11 cellular contexts compared by ENCODE assay signal in genomic region chr14:65318636-65319506, GRCh38.
DNase-seq lines count a peak whose midpoint lies in the region; ATAC-seq and TF ChIP-seq lines count a peak whose summit lies in the region.
"Had no signal": no experiment of that assay in that cellular context is flagged by ENCODE, and none has a peak within 500 bp of the region (broad histone marks: within the 10 kb centered on the region; RNA-seq: fewer than 3 reads in every experiment).

No MANE protein-coding gene starts in this region.

- DNase-seq in GM12865 (ENCODE audit: low read depth) (peak; percentile 86), T-helper 17 cell (no peak), ureter (ENCODE audit: low spot score) (no peak), heart left ventricle (no peak), HPDE6-E6E7 (ENCODE audit: extremely low spot score) (no peak)
- no peak for DNase-seq in activated naive CD4-positive, alpha-beta T cell treated with anti-CD3 and anti-CD28 coated beads, Interleukin-2, amount 50 U/mL, for 72 hours (ENCODE audit: low spot score in 2 of 2)
- DNase-seq: NCI-H446 treated with DMSO at 0.1 percent for 48 hours; stimulated activated CD4-positive, alpha-beta T cell treated with anti-CD3 and anti-CD28 coated beads, Interleukin-4, amount 100 ng/mL, for 24 hours had no signal

- H3K4me1 Mint-ChIP-seq in T-helper 17 cell, result peaks cover 11% of the 10 kb centered on the region
- H3K4me1 Mint-ChIP-seq: nephron had no signal

- intact Hi-C loops in heart left ventricle (cut with DNase I), result no loop called here

- no peaks in the 10 kb centered on the region for H3K36me3 ChIP-seq in heart left ventricle

- no peak for TF ChIP-seq POLR2A in heart left ventricle (IDR thresholded peaks at IDR 0.05)

- no peak overlapping the region for H3K27ac ChIP-seq in heart left ventricle

- H3K4me3 Mint-ChIP-seq in T-helper 17 cell, result no peak overlapping the region
- H3K4me3 Mint-ChIP-seq: nephron had no signal

- peaks cover 0 to 5% (median 0%) of the 10 kb centered on the region in 12 donors for H3K4me1 ChIP-seq in heart left ventricle

- peaks cover 2% of the 10 kb centered on the region for H3K36me3 Mint-ChIP-seq in T-helper 17 cell (ENCODE audit: low read depth)
- H3K36me3 Mint-ChIP-seq in activated naive CD4-positive, alpha-beta T cell treated with anti-CD3 and anti-CD28 coated beads, Interleukin-2, amount 50 U/mL, for 72 hours, result peaks cover 0 to 25% of the 10 kb centered on the region in 2 donors

- H3K27me3 ChIP-seq in heart left ventricle, result no peaks in the 10 kb centered on the region

- H3K27me3 Mint-ChIP-seq in T-helper 17 cell, result no peaks in the 10 kb centered on the region

- 90 to 96% (median 92%) methylated on average over 7 of the region's 7 CpGs for WGBS in heart left ventricle, 4 donors

- peaks cover 0 to 14% of the 10 kb centered on the region in 2 donors for H3K9me3 Mint-ChIP-seq in activated naive CD4-positive, alpha-beta T cell treated with anti-CD3 and anti-CD28 coated beads, Interleukin-2, amount 50 U/mL, for 72 hours
- H3K9me3 Mint-ChIP-seq: nephron had no signal

- H3K9me3 ChIP-seq in T-helper 17 cell (ENCODE audit: control insufficient read depth, low read length, poor library complexity, severe bottlenecking) (no peaks in the 10 kb centered on the region), heart left ventricle (peaks cover 0 to 6% (median 0%) of the 10 kb centered on the region in 12 donors)

- ATAC-seq in GM19395 (IDR thresholded peaks at IDR 0.05; ENCODE audit: unreplicated experiment) (peak; percentile 71), HG03025 (IDR thresholded peaks at IDR 0.05; ENCODE audit: low FRiP score, unreplicated experiment) (peak; percentile 54), T-helper 17 cell (peak; percentile 54), heart left ventricle (no peak)
- ATAC-seq in activated naive CD4-positive, alpha-beta T cell treated with anti-CD3 and anti-CD28 coated beads, Interleukin-2, amount 50 U/mL, for 72 hours, result no peak

- peak overlapping the region; percentile 29 for H3K27ac Mint-ChIP-seq in T-helper 17 cell
- no peak overlapping the region for H3K27ac Mint-ChIP-seq in activated naive CD4-positive, alpha-beta T cell treated with anti-CD3 and anti-CD28 coated beads, Interleukin-2, amount 50 U/mL, for 72 hours
- H3K27ac Mint-ChIP-seq: nephron had no signal

- no peak for TF ChIP-seq CTCF in GM12865 (IDR thresholded peaks at IDR 0.05; ENCODE audit: insufficient read depth, low read depth, low read length, missing control alignments)
- TF ChIP-seq CTCF in heart left ventricle (IDR thresholded peaks at IDR 0.05), result no peak

- H3K4me3 ChIP-seq in GM12865 (ENCODE audit: low read depth, low read length) (peak overlapping the region; percentile 63), heart left ventricle (no peak overlapping the region)

Comparison
In these comparisons a context has a peak if more than half of its experiments do, and no peak if none do; other contexts are left out.
1. ATAC-seq: peak in GM19395 (single experiment), HG03025 (single experiment) and T-helper 17 cell (single experiment); none in activated naive CD4-positive, alpha-beta T cell treated with anti-CD3 and anti-CD28 coated beads, Interleukin-2, amount 50 U/mL, for 72 hours (0 of 2) and heart left ventricle (0 of 4).